10 cellular contexts compared by ENCODE assay signal in the genomic region with DNA sequence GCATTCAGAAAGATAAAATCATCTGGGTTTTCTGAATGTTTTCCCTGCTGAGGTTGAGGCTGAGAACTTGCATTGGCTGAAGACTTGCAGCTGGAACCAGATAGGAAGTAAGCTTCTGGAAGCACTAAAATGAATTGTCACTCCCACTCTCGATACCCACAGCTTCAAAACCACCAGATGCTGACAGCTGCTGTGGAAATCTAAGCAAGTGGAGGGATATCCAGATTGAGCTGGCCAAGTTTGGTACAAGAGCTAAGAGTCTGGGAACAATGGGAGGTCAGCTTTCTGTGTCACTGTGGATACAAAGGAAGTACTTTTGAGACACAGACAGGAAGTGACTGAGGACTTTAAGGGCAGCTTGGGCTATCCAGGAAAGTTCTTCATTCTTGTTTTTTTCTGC. TPM values are rescaled to one million over a fixed set of nuclear protein-coding genes. Genes with fewer than 3 reads are reported as not detected.
DNase-seq lines count a peak whose midpoint lies in the region; ATAC-seq and TF ChIP-seq lines count a peak whose summit lies in the region.
"Had no signal": no experiment of that assay in that cellular context is flagged by ENCODE, and none has a peak within 500 bp of the region (broad histone marks: within the 10 kb centered on the region; RNA-seq: fewer than 3 reads in every experiment).

No MANE protein-coding gene starts in this region.

- peaks cover 35 to 67% of the 10 kb centered on the region in 2 donors for H3K4me1 ChIP-seq in thoracic aorta (ENCODE audit: control insufficient read depth in 1 of 2, low read depth in 2 of 2)

- CTCF ChIA-PET in activated naive CD4-positive, alpha-beta T cell treated with anti-CD3 and anti-CD28 coated beads, Interleukin-2, amount 10 ng/mL, durations not matched to agents 7 days and 5 days (lab: Charles Lee), result no interaction called here
- CTCF ChIA-PET in T-cell (lab: Charles Lee), result interaction anchor here in 1 of 2 donors (1.2 kb wide), 1 partner anchor 71 kb away, joined by 4 read pairs; no protein-coding TSS in a partner anchor

- intact Hi-C loops in left cardiac atrium (cut with DNase I), result no loop called here

- H3K27ac ChIP-seq in thoracic aorta, result peak overlapping the region; percentile 52 to 56
- H3K27ac ChIP-seq: C4-2B had no signal

- peak overlapping the region; percentile 15 for H3K27ac Mint-ChIP-seq in activated naive CD4-positive, alpha-beta T cell treated with anti-CD3 and anti-CD28 coated beads, Interleukin-2, amount 50 U/mL, for 24 hours
- no peak overlapping the region for H3K27ac Mint-ChIP-seq in activated naive CD4-positive, alpha-beta T cell treated with anti-CD3 and anti-CD28 coated beads, Interleukin-2, amount 10 ng/mL, durations not matched to agents 7 days and 5 days
- peak overlapping the region; percentile 27 to 58 for H3K27ac Mint-ChIP-seq in T-cell
- peak overlapping the region in 1 of 6 donors; percentile 31 for H3K27ac Mint-ChIP-seq in immature natural killer cell

- no peak for DNase-seq in activated naive CD4-positive, alpha-beta T cell treated with anti-CD3 and anti-CD28 coated beads, Interleukin-2, amount 10 ng/mL, durations not matched to agents 7 days and 5 days
- DNase-seq in T-cell (no peak), left cardiac atrium (peak; percentile 28), thoracic aorta (ENCODE audit: low spot score) (no peak), immature natural killer cell (no peak)

- H3K4me3 Mint-ChIP-seq in activated naive CD4-positive, alpha-beta T cell treated with anti-CD3 and anti-CD28 coated beads, Interleukin-2, amount 50 U/mL, for 24 hours, result no peak overlapping the region
- no peak overlapping the region for H3K4me3 Mint-ChIP-seq in activated naive CD4-positive, alpha-beta T cell treated with anti-CD3 and anti-CD28 coated beads, Interleukin-2, amount 10 ng/mL, durations not matched to agents 7 days and 5 days
- H3K4me3 Mint-ChIP-seq in T-cell (no peak overlapping the region), immature natural killer cell (no peak overlapping the region)

- H3K27me3 ChIP-seq in thoracic aorta (replicated peaks; ENCODE audit: insufficient read depth), result no peaks in the 10 kb centered on the region

- H3K4me1 Mint-ChIP-seq in activated naive CD4-positive, alpha-beta T cell treated with anti-CD3 and anti-CD28 coated beads, Interleukin-2, amount 50 U/mL, for 24 hours, result peaks cover 90% of the 10 kb centered on the region
- H3K4me1 Mint-ChIP-seq in activated naive CD4-positive, alpha-beta T cell treated with anti-CD3 and anti-CD28 coated beads, Interleukin-2, amount 10 ng/mL, durations not matched to agents 7 days and 5 days, result peaks cover 67% of the 10 kb centered on the region
- peaks cover 75 to 86% (median 80%) of the 10 kb centered on the region in 3 donors for H3K4me1 Mint-ChIP-seq in T-cell
- H3K4me1 Mint-ChIP-seq in immature natural killer cell, result peaks cover 31 to 38% of the 10 kb centered on the region in 2 donors

- H3K4me3 ChIP-seq in thoracic aorta, result no peak overlapping the region

- no peaks in the 10 kb centered on the region for H3K9me3 Mint-ChIP-seq in activated naive CD4-positive, alpha-beta T cell treated with anti-CD3 and anti-CD28 coated beads, Interleukin-2, amount 50 U/mL, for 24 hours
- H3K9me3 Mint-ChIP-seq in activated naive CD4-positive, alpha-beta T cell treated with anti-CD3 and anti-CD28 coated beads, Interleukin-2, amount 10 ng/mL, durations not matched to agents 7 days and 5 days, result peaks cover 2% of the 10 kb centered on the region
- H3K9me3 Mint-ChIP-seq in T-cell (no peaks in the 10 kb centered on the region), immature natural killer cell (no peaks in the 10 kb centered on the region)

- no peak for TF ChIP-seq CTCF in thoracic aorta (IDR thresholded peaks at IDR 0.05)

- no peaks in the 10 kb centered on the region for H3K27me3 Mint-ChIP-seq in activated naive CD4-positive, alpha-beta T cell treated with anti-CD3 and anti-CD28 coated beads, Interleukin-2, amount 50 U/mL, for 24 hours
- no peaks in the 10 kb centered on the region for H3K27me3 Mint-ChIP-seq in activated naive CD4-positive, alpha-beta T cell treated with anti-CD3 and anti-CD28 coated beads, Interleukin-2, amount 10 ng/mL, durations not matched to agents 7 days and 5 days
- H3K27me3 Mint-ChIP-seq in T-cell (no peaks in the 10 kb centered on the region), immature natural killer cell (ENCODE audit: low read depth in 3 of 3) (peaks cover 0 to 25% (median 8%) of the 10 kb centered on the region in 3 donors)

- ATAC-seq in T-cell (replicated peaks in 1 of 4), result no peak
- ATAC-seq in left cardiac atrium, result peak; percentile 47 to 77
- ATAC-seq in thoracic aorta (ENCODE audit: insufficient number of reproducible peaks, low FRiP score, low read depth), result no peak
- no peak for ATAC-seq in esophagus mucosa
- ATAC-seq in GM18519 (IDR thresholded peaks at IDR 0.05; ENCODE audit: low FRiP score, unreplicated experiment), result no peak
- ATAC-seq: sciatic nerve had no signal

- POLR2A ChIA-PET in T-cell (lab: Charles Lee), result interaction anchor here (0.5 to 1.2 kb wide), 5 partner anchors 13 to 84 kb away, joined by 3 to 10 read pairs (median 4); no protein-coding TSS in a partner anchor

- H3K36me3 Mint-ChIP-seq in activated naive CD4-positive, alpha-beta T cell treated with anti-CD3 and anti-CD28 coated beads, Interleukin-2, amount 50 U/mL, for 24 hours, result peaks cover 8% of the 10 kb centered on the region
- peaks cover 2% of the 10 kb centered on the region for H3K36me3 Mint-ChIP-seq in activated naive CD4-positive, alpha-beta T cell treated with anti-CD3 and anti-CD28 coated beads, Interleukin-2, amount 10 ng/mL, durations not matched to agents 7 days and 5 days
- no peaks in the 10 kb centered on the region for H3K36me3 Mint-ChIP-seq in T-cell
- peaks cover 0 to 5% (median 0%) of the 10 kb centered on the region in 3 donors for H3K36me3 Mint-ChIP-seq in immature natural killer cell

- H3K36me3 ChIP-seq in thoracic aorta, result no peaks in the 10 kb centered on the region

- no peaks in the 10 kb centered on the region for H3K9me3 ChIP-seq in thoracic aorta

RNA-seq across cellular contexts. Expression of gene CD44, which starts 51.3 kb away (rescaled TPM):
- 1,000 to 10,000 TPM in 1 of 5 donors, 100 to 1,000 TPM in 4; 732 to 1,108 (median 781) TPM for total RNA-seq in T-cell
- 10 to 100 TPM; 63.6 to 71.2 TPM for total RNA-seq in left cardiac atrium
- total RNA-seq in thoracic aorta, result 100 to 1,000 TPM; 321 to 613 TPM
- total RNA-seq in esophagus mucosa, result 814 TPM
- polyA plus RNA-seq in immature natural killer cell, result 100 to 1,000 TPM; 213 to 247 (median 216) TPM

Comparison
In these comparisons a context has a peak if more than half of its experiments do, and no peak if none do; other contexts are left out.
1. ATAC-seq: peak in left cardiac atrium (2 of 2); none in T-cell (0 of 4), thoracic aorta (single experiment), esophagus mucosa (single experiment) and GM18519 (single experiment).
2. RNA of gene CD44, which starts 51.3 kb away (total RNA-seq): 814 TPM in esophagus mucosa (single experiment), 732 to 1,108 TPM in T-cell and 321 to 613 TPM in thoracic aorta; 63.6 to 71.2 TPM in left cardiac atrium; every median in the first group is over 4 times any median in the second.